Comparison of ENCODE assay signal across 1 cellular context in genomic region chr6:107021786-107022185, GRCh38.
TF ChIP-seq lines count a peak whose summit lies in the region.

No MANE protein-coding gene starts in this region.

TF ChIP-seq in K562, 482 proteins besides CTCF, POLR2A, EP300 and RAD21:
- TF ChIP-seq ID3 (CRISPR knock-in tag; IDR thresholded peaks at IDR 0.05) (no peak), ID3 (tag; IDR thresholded peaks at IDR 0.05) (no peak)
